Comparison of ENCODE assay signal across 17 cellular contexts in the genomic region with DNA sequence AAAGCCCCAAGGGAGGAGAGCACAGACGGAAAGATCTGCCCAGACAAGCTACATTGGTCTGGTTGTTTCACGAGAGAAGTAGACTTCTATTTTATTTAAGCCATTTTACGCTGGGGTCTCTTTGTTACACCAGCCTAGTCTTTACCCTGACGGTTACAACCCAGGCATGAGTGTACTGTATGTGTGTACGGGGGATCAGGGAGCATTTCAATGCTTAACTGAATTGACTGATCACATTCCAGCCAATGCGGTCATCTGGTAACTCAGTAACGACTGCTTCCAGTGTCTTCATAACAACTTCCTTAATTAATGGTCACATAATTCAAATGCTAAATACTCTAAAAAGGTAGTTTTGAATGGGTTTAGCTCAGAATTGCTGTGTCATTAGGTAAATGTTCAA.
"Had no signal": no experiment of that assay in that cellular context is flagged by ENCODE, and none has a peak within 500 bp of the region (broad histone marks: within the 10 kb centered on the region; RNA-seq: fewer than 3 reads in every experiment).

No MANE protein-coding gene starts in this region.

- ATAC-seq: left cardiac atrium; stimulated activated effector memory CD8-positive, alpha-beta T cell treated with anti-CD3 and anti-CD28 coated beads, Interleukin-12 subunit alpha, Interleukin-12 subunit beta, amount 100 ng/mL, for 72 hours had no signal

- H3K36me3 ChIP-seq: adrenal gland, esophagus muscularis mucosa, neural progenitor cell, ovary, tibial nerve, vagina had no signal

- H3K9me3 Mint-ChIP-seq: activated CD4-positive, alpha-beta memory T cell treated with anti-CD3 and anti-CD28 coated beads, Interleukin-2, amount 10 ng/mL, durations not matched to agents 7 days and 5 days; neural progenitor cell; stimulated activated effector memory CD8-positive, alpha-beta T cell treated with anti-CD3 and anti-CD28 coated beads, Interleukin-12 subunit alpha, Interleukin-12 subunit beta, amount 100 ng/mL, for 72 hours had no signal

- H3K4me3 ChIP-seq: adrenal gland, dorsolateral prefrontal cortex, esophagus muscularis mucosa, lung, neural progenitor cell, ovary, tibial nerve, vagina had no signal

- H3K4me3 Mint-ChIP-seq: activated CD4-positive, alpha-beta memory T cell treated with anti-CD3 and anti-CD28 coated beads, Interleukin-2, amount 10 ng/mL, durations not matched to agents 7 days and 5 days; mesothelial cell of epicardium; neural progenitor cell; stimulated activated effector memory CD8-positive, alpha-beta T cell treated with anti-CD3 and anti-CD28 coated beads, Interleukin-12 subunit alpha, Interleukin-12 subunit beta, amount 100 ng/mL, for 72 hours had no signal

- H2AFZ ChIP-seq: neural progenitor cell had no signal

- H3K27me3 ChIP-seq: adrenal gland, dorsolateral prefrontal cortex, esophagus muscularis mucosa, neural progenitor cell, ovary, tibial nerve, vagina had no signal

- H3K27ac ChIP-seq: adrenal gland, dorsolateral prefrontal cortex, esophagus muscularis mucosa, neural progenitor cell, ovary, tibial nerve, vagina had no signal

- DNase-seq: activated CD4-positive, alpha-beta memory T cell treated with anti-CD3 and anti-CD28 coated beads, Interleukin-2, amount 10 ng/mL, durations not matched to agents 7 days and 5 days; activated CD8-positive, alpha-beta memory T cell treated with anti-CD3 and anti-CD28 coated beads, Interleukin-2, amount 50 U/mL, for 4 hours; activated naive CD4-positive, alpha-beta T cell; adrenal gland; dorsolateral prefrontal cortex; hypothalamus; left cardiac atrium; ovary; stimulated activated CD4-positive, alpha-beta T cell treated with anti-CD3 and anti-CD28 coated beads, Interleukin-12 subunit alpha, Interleukin-12 subunit beta, amount 100 ng/mL, for 4 hours; substantia nigra had no signal

- H3K4me1 Mint-ChIP-seq: activated CD4-positive, alpha-beta memory T cell treated with anti-CD3 and anti-CD28 coated beads, Interleukin-2, amount 10 ng/mL, durations not matched to agents 7 days and 5 days had no signal

- H3K4me1 ChIP-seq: tibial nerve, vagina had no signal

- H3K4me2 ChIP-seq: neural progenitor cell had no signal

- H3K9me3 ChIP-seq: adrenal gland, esophagus muscularis mucosa, ovary, tibial nerve, vagina had no signal

- H3K27ac Mint-ChIP-seq: activated CD4-positive, alpha-beta memory T cell treated with anti-CD3 and anti-CD28 coated beads, Interleukin-2, amount 10 ng/mL, durations not matched to agents 7 days and 5 days; mesothelial cell of epicardium; neural progenitor cell; stimulated activated effector memory CD8-positive, alpha-beta T cell treated with anti-CD3 and anti-CD28 coated beads, Interleukin-12 subunit alpha, Interleukin-12 subunit beta, amount 100 ng/mL, for 72 hours had no signal
